In genomic region chr6:104604643-104605042, GRCh38 we compare ENCODE assay signal across 1 cellular context.
TF ChIP-seq lines count a peak whose summit lies in the region.

No MANE protein-coding gene starts in this region.

TF ChIP-seq in SK-N-SH, 30 proteins besides CTCF, POLR2A, EP300 and RAD21 (continued from another document):
- TF ChIP-seq ELF1 (IDR thresholded peaks at IDR 0.05): no peak
- TF ChIP-seq CHD2 (IDR thresholded peaks at IDR 0.05; ENCODE audit: low read length, partially characterized antibody): peak; percentile 52
- TF ChIP-seq TCF12 (IDR thresholded peaks at IDR 0.05): peak; percentile 82
- no peak for TF ChIP-seq FOSL2 (IDR thresholded peaks at IDR 0.05; ENCODE audit: borderline replicate concordance, low read depth)
- no peak for TF ChIP-seq FOXM1 (IDR thresholded peaks at IDR 0.05; ENCODE audit: low read depth)
- no peak for TF ChIP-seq FOXJ3 (CRISPR knock-in tag; IDR thresholded peaks at IDR 0.05)
- peak; percentile 91 for TF ChIP-seq RCOR1 (IDR thresholded peaks at IDR 0.05; ENCODE audit: low read length)
- TF ChIP-seq, protein P1, sequence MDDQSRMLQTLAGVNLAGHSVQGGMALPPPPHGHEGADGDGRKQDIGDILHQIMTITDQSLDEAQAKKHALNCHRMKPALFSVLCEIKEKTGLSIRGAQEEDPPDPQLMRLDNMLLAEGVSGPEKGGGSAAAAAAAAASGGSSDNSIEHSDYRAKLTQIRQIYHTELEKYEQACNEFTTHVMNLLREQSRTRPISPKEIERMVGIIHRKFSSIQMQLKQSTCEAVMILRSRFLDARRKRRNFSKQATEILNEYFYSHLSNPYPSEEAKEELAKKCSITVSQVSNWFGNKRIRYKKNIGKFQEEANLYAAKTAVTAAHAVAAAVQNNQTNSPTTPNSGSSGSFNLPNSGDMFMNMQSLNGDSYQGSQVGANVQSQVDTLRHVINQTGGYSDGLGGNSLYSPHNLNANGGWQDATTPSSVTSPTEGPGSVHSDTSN (IDR thresholded peaks at IDR 0.05): 0 out of 2 replicates have a peak, but pooled peaks have one; percentile 20
- no peak for TF ChIP-seq YY1 (IDR thresholded peaks at IDR 0.05; ENCODE audit: low read depth)
- no peak for TF ChIP-seq SIN3A (IDR thresholded peaks at IDR 0.05; ENCODE audit: borderline replicate concordance, low read depth, low read length)
- no peak for TF ChIP-seq REST (IDR thresholded peaks at IDR 0.05; ENCODE audit: low read depth, low read length)
- no peak for TF ChIP-seq RFX5 (IDR thresholded peaks at IDR 0.05; ENCODE audit: low read length)
- TF ChIP-seq RXRA (IDR thresholded peaks at IDR 0.05; ENCODE audit: borderline replicate concordance, low read depth): no peak
- no peak for TF ChIP-seq MEF2A (IDR thresholded peaks at IDR 0.05; ENCODE audit: borderline replicate concordance, low read depth)
- TF ChIP-seq GABPA (IDR thresholded peaks at IDR 0.05; ENCODE audit: low read depth): no peak
- TF ChIP-seq TAF1 (IDR thresholded peaks at IDR 0.05; ENCODE audit: borderline replicate concordance, low read depth, low read length): no peak
- TF ChIP-seq JUND (IDR thresholded peaks at IDR 0.05): no peak
- TF ChIP-seq, protein P2, sequence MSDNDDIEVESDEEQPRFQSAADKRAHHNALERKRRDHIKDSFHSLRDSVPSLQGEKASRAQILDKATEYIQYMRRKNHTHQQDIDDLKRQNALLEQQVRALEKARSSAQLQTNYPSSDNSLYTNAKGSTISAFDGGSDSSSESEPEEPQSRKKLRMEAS (IDR thresholded peaks at IDR 0.05; ENCODE audit: low read depth): no peak
